In the genomic region with DNA sequence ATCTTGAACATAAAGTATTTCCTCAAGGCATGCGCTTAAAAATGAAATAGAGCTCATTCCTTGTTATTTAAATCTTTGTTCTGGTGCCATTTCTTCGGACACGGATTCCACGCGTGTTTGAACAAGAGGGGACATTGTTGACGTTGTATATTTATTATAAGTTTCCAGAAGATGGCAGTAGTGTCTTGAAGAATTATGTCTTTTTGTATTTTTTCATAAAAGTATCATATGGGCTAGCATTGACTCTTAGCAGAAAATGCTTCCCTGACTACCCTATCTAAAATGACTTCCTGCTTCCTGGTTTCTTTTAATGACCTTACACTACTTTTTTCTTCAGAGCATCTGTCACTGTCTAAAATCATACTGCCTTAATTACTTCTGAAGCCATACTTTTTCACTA, we compare ENCODE assay signal across 1 cellular context.
TF ChIP-seq lines count a peak whose summit lies in the region.

No MANE protein-coding gene starts in this region.

TF ChIP-seq in Ishikawa, 13 proteins besides CTCF, POLR2A, EP300 and RAD21 (continued from another document):
- TF ChIP-seq EGR1 (IDR thresholded peaks at IDR 0.05): no peak
TF ChIP-seq in Ishikawa: peak in this region for 0.
